In the genomic region with DNA sequence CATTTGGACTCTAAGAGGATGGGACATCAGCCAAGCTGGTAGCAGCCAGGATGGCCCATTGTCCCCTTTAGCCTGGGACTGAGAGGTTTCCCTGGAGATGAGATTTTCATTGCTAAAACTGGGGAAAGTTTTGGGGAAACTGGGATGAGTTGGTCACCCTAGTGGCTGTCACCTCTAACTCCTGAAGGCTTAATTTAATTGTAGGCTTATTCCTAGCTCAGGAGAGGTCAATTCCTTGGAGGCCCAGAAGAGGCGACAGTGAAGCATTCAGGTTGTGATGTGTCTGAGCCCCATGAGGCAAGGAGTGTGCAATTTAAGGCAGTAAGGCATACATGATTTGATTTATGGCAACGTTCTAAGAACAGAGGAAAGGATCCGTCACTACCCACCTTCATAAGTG, we compare ENCODE assay signal across 1 cellular context.
TF ChIP-seq lines count a peak whose summit lies in the region.

No MANE protein-coding gene starts in this region.

TF ChIP-seq in H1, 55 proteins besides CTCF, POLR2A, EP300 and RAD21:
- TF ChIP-seq, protein P1, sequence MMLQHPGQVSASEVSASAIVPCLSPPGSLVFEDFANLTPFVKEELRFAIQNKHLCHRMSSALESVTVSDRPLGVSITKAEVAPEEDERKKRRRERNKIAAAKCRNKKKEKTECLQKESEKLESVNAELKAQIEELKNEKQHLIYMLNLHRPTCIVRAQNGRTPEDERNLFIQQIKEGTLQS (IDR thresholded peaks at IDR 0.05; ENCODE audit: insufficient read depth, low read depth, low read length): no peak
- TF ChIP-seq, protein P2, sequence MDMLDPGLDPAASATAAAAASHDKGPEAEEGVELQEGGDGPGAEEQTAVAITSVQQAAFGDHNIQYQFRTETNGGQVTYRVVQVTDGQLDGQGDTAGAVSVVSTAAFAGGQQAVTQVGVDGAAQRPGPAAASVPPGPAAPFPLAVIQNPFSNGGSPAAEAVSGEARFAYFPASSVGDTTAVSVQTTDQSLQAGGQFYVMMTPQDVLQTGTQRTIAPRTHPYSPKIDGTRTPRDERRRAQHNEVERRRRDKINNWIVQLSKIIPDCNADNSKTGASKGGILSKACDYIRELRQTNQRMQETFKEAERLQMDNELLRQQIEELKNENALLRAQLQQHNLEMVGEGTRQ (IDR thresholded peaks at IDR 0.05; ENCODE audit: low read length): no peak
- no peak for TF ChIP-seq MAFK (IDR thresholded peaks at IDR 0.05; ENCODE audit: low read depth, low read length)
- TF ChIP-seq SP4 (IDR thresholded peaks at IDR 0.05; ENCODE audit: low read length): no peak
- TF ChIP-seq CHD2 (IDR thresholded peaks at IDR 0.05; ENCODE audit: low read length): no peak
- TF ChIP-seq SIN3A (conservative IDR thresholded peaks at IDR 0.05 in 1 of 2, IDR thresholded peaks at IDR 0.05 in 1 of 2; ENCODE audit: low read depth in 1 of 2, low read length in 2 of 2): no peak
- no peak for TF ChIP-seq CBX5 (IDR thresholded peaks at IDR 0.05; ENCODE audit: low read depth, low read length)
- TF ChIP-seq, protein P3, sequence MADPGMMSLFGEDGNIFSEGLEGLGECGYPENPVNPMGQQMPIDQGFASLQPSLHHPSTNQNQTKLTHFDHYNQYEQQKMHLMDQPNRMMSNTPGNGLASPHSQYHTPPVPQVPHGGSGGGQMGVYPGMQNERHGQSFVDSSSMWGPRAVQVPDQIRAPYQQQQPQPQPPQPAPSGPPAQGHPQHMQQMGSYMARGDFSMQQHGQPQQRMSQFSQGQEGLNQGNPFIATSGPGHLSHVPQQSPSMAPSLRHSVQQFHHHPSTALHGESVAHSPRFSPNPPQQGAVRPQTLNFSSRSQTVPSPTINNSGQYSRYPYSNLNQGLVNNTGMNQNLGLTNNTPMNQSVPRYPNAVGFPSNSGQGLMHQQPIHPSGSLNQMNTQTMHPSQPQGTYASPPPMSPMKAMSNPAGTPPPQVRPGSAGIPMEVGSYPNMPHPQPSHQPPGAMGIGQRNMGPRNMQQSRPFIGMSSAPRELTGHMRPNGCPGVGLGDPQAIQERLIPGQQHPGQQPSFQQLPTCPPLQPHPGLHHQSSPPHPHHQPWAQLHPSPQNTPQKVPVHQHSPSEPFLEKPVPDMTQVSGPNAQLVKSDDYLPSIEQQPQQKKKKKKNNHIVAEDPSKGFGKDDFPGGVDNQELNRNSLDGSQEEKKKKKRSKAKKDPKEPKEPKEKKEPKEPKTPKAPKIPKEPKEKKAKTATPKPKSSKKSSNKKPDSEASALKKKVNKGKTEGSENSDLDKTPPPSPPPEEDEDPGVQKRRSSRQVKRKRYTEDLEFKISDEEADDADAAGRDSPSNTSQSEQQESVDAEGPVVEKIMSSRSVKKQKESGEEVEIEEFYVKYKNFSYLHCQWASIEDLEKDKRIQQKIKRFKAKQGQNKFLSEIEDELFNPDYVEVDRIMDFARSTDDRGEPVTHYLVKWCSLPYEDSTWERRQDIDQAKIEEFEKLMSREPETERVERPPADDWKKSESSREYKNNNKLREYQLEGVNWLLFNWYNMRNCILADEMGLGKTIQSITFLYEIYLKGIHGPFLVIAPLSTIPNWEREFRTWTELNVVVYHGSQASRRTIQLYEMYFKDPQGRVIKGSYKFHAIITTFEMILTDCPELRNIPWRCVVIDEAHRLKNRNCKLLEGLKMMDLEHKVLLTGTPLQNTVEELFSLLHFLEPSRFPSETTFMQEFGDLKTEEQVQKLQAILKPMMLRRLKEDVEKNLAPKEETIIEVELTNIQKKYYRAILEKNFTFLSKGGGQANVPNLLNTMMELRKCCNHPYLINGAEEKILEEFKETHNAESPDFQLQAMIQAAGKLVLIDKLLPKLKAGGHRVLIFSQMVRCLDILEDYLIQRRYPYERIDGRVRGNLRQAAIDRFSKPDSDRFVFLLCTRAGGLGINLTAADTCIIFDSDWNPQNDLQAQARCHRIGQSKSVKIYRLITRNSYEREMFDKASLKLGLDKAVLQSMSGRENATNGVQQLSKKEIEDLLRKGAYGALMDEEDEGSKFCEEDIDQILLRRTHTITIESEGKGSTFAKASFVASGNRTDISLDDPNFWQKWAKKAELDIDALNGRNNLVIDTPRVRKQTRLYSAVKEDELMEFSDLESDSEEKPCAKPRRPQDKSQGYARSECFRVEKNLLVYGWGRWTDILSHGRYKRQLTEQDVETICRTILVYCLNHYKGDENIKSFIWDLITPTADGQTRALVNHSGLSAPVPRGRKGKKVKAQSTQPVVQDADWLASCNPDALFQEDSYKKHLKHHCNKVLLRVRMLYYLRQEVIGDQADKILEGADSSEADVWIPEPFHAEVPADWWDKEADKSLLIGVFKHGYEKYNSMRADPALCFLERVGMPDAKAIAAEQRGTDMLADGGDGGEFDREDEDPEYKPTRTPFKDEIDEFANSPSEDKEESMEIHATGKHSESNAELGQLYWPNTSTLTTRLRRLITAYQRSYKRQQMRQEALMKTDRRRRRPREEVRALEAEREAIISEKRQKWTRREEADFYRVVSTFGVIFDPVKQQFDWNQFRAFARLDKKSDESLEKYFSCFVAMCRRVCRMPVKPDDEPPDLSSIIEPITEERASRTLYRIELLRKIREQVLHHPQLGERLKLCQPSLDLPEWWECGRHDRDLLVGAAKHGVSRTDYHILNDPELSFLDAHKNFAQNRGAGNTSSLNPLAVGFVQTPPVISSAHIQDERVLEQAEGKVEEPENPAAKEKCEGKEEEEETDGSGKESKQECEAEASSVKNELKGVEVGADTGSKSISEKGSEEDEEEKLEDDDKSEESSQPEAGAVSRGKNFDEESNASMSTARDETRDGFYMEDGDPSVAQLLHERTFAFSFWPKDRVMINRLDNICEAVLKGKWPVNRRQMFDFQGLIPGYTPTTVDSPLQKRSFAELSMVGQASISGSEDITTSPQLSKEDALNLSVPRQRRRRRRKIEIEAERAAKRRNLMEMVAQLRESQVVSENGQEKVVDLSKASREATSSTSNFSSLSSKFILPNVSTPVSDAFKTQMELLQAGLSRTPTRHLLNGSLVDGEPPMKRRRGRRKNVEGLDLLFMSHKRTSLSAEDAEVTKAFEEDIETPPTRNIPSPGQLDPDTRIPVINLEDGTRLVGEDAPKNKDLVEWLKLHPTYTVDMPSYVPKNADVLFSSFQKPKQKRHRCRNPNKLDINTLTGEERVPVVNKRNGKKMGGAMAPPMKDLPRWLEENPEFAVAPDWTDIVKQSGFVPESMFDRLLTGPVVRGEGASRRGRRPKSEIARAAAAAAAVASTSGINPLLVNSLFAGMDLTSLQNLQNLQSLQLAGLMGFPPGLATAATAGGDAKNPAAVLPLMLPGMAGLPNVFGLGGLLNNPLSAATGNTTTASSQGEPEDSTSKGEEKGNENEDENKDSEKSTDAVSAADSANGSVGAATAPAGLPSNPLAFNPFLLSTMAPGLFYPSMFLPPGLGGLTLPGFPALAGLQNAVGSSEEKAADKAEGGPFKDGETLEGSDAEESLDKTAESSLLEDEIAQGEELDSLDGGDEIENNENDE (IDR thresholded peaks at IDR 0.05; ENCODE audit: insufficient replicate concordance, low read length): no peak
